13 cellular contexts compared by ENCODE assay signal in the genomic region with DNA sequence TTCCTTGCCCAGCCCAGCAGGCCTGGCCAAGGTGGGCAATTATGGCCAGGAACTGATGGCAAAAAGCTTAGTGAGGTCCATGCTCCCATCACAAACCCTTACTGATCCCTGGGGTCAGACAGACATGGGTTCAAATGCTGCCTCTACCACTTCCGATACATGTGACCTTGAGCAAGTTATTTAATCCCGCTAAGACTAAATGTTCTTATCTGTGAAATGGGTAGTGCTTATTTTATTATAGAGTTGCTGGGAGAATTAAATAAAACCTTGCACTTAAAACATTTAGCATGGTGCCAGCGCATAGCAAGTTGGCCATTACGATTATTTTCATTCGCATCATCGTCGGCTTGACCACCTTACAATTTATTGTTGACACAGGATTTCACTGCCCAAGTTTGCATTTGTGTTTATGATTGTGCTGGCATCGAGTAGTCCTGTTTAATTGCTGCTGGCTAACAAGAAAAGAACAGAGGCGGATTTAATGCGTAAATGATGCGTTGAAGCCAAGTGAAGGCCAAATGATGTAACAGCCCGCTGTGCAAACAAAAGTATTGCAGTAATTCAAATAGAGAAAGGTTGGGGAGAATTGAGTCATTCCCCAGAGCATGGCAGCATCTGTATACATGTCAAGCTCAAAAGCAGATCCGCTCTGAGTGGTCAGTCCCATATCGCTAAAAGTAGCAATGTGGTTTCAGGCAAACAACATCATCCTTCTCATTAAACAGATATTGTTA. TPM values are rescaled to one million over a fixed set of nuclear protein-coding genes. Genes with fewer than 3 reads are reported as not detected.
DNase-seq lines count a peak whose midpoint lies in the region; ATAC-seq, FAIRE-seq and TF ChIP-seq lines count a peak whose summit lies in the region.
"Had no signal": no experiment of that assay in that cellular context is flagged by ENCODE, and none has a peak within 500 bp of the region (broad histone marks: within the 10 kb centered on the region; RNA-seq: fewer than 3 reads in every experiment).

No MANE protein-coding gene starts in this region.

- H3K9me3 ChIP-seq in mammary epithelial cell (replicated peaks; ENCODE audit: insufficient read depth, low read length) (no peaks in the 10 kb centered on the region), K562 (replicated peaks; ENCODE audit: control insufficient read depth, insufficient read depth, low read depth, low read length) (no peaks in the 10 kb centered on the region)
- H3K9me3 ChIP-seq: suprapubic skin had no signal

- WGBS in mammary epithelial cell (ENCODE audit: low coverage, missing lambda C conversion rate) = 79% methylated on average over 14 of the region's 14 CpGs
- 88% methylated on average over 14 of the region's 14 CpGs for WGBS in K562 (ENCODE audit: insufficient coverage, low coverage, missing lambda C conversion rate)

- intact Hi-C loops in MCF 10A (cut with micrococcal nuclease) (no loop called here), mammary epithelial cell (cut with micrococcal nuclease) (no loop called here), K562 (cut with micrococcal nuclease) (no loop called here)

- no peak overlapping the region for H3K4me2 ChIP-seq in mammary epithelial cell (ENCODE audit: insufficient read depth, low read depth, low read length)
- no peak overlapping the region for H3K4me2 ChIP-seq in K562 (ENCODE audit: insufficient read depth, low read length)

- DNase-seq in MCF 10A (ENCODE audit: unreplicated experiment) (peak; percentile 86), mammary epithelial cell (no peak), NCI-H460 (ENCODE audit: extremely low read depth, low read depth) (peak; percentile 97), K562 (ENCODE audit: extremely low read depth in 1 of 4, low spot score in 3 of 4) (no peak), kidney glomerular epithelial cell (lab: John Stamatoyannopoulos, UW) (no peak), GM12892 (ENCODE audit: insufficient read length) (no peak)
- DNase-seq: activated CD8-positive, alpha-beta memory T cell treated with anti-CD3 and anti-CD28 coated beads, Interleukin-2, amount 10 ng/mL, durations not matched to agents 7 days and 5 days; endodermal cell; H7; retina had no signal

- no TSS peak for BruUV-seq in MCF 10A (replicated peaks; lab: Mats Ljungman, UMichigan)
- BruUV-seq in mammary epithelial cell (replicated peaks; lab: Mats Ljungman, UMichigan) = no TSS peak
- BruUV-seq in K562 (replicated peaks; lab: Mats Ljungman, UMichigan) = no TSS peak

- H3K9me3 Mint-ChIP-seq in MCF 10A (ENCODE audit: unreplicated experiment) = no peaks in the 10 kb centered on the region
- H3K9me3 Mint-ChIP-seq: endodermal cell had no signal

- no peaks in the 10 kb centered on the region for H4K20me1 ChIP-seq in mammary epithelial cell (ENCODE audit: insufficient read depth, low read length)
- no peaks in the 10 kb centered on the region for H4K20me1 ChIP-seq in K562 (replicated peaks; ENCODE audit: control insufficient read depth, insufficient read depth, low read length)

- H3K79me2 ChIP-seq in mammary epithelial cell (ENCODE audit: insufficient read depth, low read length) (no peaks in the 10 kb centered on the region), K562 (ENCODE audit: control insufficient read depth, insufficient read depth, low read length) (no peaks in the 10 kb centered on the region)

- dilution Hi-C loops in mammary epithelial cell (cut with HindIII; ENCODE audit: low sequenced_read_pairs) = no loop called here

- CTCF ChIA-PET in MCF 10A (lab: Yijun Ruan, JAX) (no interaction called here), mammary epithelial cell (lab: Charles Lee; ENCODE audit: low non-redundant PET) (no interaction called here), K562 (lab: Yijun Ruan, JAX; ENCODE audit: low intra/inter-chr PET ratio) (no interaction called here)

- ATAC-seq in K562 (no peak), GM21528 (IDR thresholded peaks at IDR 0.05; ENCODE audit: low FRiP score, unreplicated experiment) (no peak), GM18870 (IDR thresholded peaks at IDR 0.05; ENCODE audit: unreplicated experiment) (no peak)
- ATAC-seq: activated CD8-positive, alpha-beta memory T cell treated with anti-CD3 and anti-CD28 coated beads, Interleukin-2, amount 10 ng/mL, durations not matched to agents 7 days and 5 days had no signal

- H3K27me3 Mint-ChIP-seq in MCF 10A (ENCODE audit: insufficient read depth, unreplicated experiment) = no peaks in the 10 kb centered on the region
- H3K27me3 Mint-ChIP-seq: activated CD8-positive, alpha-beta memory T cell treated with anti-CD3 and anti-CD28 coated beads, Interleukin-2, amount 10 ng/mL, durations not matched to agents 7 days and 5 days had no signal

- no peak overlapping the region for H3K4me3 Mint-ChIP-seq in MCF 10A (ENCODE audit: unreplicated experiment)
- H3K4me3 Mint-ChIP-seq: activated CD8-positive, alpha-beta memory T cell treated with anti-CD3 and anti-CD28 coated beads, Interleukin-2, amount 10 ng/mL, durations not matched to agents 7 days and 5 days; endodermal cell had no signal

- H3K9me1 ChIP-seq in K562 (ENCODE audit: control insufficient read depth, insufficient read depth, low read length) = no peaks in the 10 kb centered on the region

- no peak for TF ChIP-seq RAD21 in K562 (CRISPR knock-in tag; conservative IDR thresholded peaks at IDR 0.05 in 1 of 2, IDR thresholded peaks at IDR 0.05 in 1 of 2)

- in situ Hi-C loops in mammary epithelial cell (cut with MboI; ENCODE audit: low sequenced_read_pairs in 2 of 2) = no loop called here
- in situ Hi-C loops in K562 (cut with MboI) = no loop called here

- H2AFZ ChIP-seq in mammary epithelial cell (ENCODE audit: low read depth, low read length) = no peak overlapping the region
- no peak overlapping the region for H2AFZ ChIP-seq in K562 (ENCODE audit: low read depth, low read length)

- TF ChIP-seq EP300 in K562 (IDR thresholded peaks at IDR 0.05; ENCODE audit: low read length) = no peak

- TF ChIP-seq POLR2A in K562 (conservative IDR thresholded peaks at IDR 0.05) (no peak), GM12892 (IDR thresholded peaks at IDR 0.05; ENCODE audit: low read depth, low read length) (no peak)

- H3K4me3 ChIP-seq in mammary epithelial cell (replicated peaks in 1 of 3; ENCODE audit: insufficient read depth in 1 of 3, low read depth in 2 of 3, low read length in 3 of 3) (no peak overlapping the region), K562 (no peak overlapping the region)
- H3K4me3 ChIP-seq: suprapubic skin had no signal

- no peak for TF ChIP-seq CTCF in MCF 10A (IDR thresholded peaks at IDR 0.05; ENCODE audit: unreplicated experiment)
- no peak for TF ChIP-seq CTCF in mammary epithelial cell (conservative IDR thresholded peaks at IDR 0.05 in 1 of 2, IDR thresholded peaks at IDR 0.05 in 1 of 2; ENCODE audit: extremely low read depth in 1 of 2, insufficient read depth in 1 of 2, low read depth in 1 of 2, low read length in 2 of 2)
- no peak for TF ChIP-seq CTCF in K562 (IDR thresholded peaks at IDR 0.05 in 2 of 3, conservative IDR thresholded peaks at IDR 0.05 in 1 of 3; ENCODE audit: insufficient read depth in 2 of 3, low read depth in 1 of 3, low read length in 3 of 3)

- H3K27me3 ChIP-seq in mammary epithelial cell (ENCODE audit: insufficient read depth, low read length) (no peaks in the 10 kb centered on the region), K562 (ENCODE audit: control insufficient read depth in 2 of 2, insufficient read depth in 2 of 2, low read length in 2 of 2) (no peaks in the 10 kb centered on the region)
- H3K27me3 ChIP-seq: suprapubic skin had no signal

- peak; percentile 51 for FAIRE-seq in K562 (lab: Jason Lieb, UNC)
- no peak for FAIRE-seq in GM12892 (lab: Jason Lieb, UNC)

- peaks cover 6% of the 10 kb centered on the region for H3K36me3 Mint-ChIP-seq in MCF 10A (ENCODE audit: insufficient read depth, unreplicated experiment)

- POLR2A ChIA-PET in MCF 10A (lab: Yijun Ruan, JAX) = no interaction called here
- POLR2A ChIA-PET in K562 (lab: Yijun Ruan, JAX) = no interaction called here

- no peak overlapping the region for H3K27ac Mint-ChIP-seq in MCF 10A (ENCODE audit: low read depth, unreplicated experiment)
- H3K27ac Mint-ChIP-seq: activated CD8-positive, alpha-beta memory T cell treated with anti-CD3 and anti-CD28 coated beads, Interleukin-2, amount 10 ng/mL, durations not matched to agents 7 days and 5 days; endodermal cell had no signal

- H3K9ac ChIP-seq in mammary epithelial cell (ENCODE audit: insufficient read depth, low read length) = no peak overlapping the region
- no peak overlapping the region for H3K9ac ChIP-seq in K562 (ENCODE audit: insufficient read depth in 1 of 2, low read depth in 2 of 2, low read length in 2 of 2)

- H3K4me1 ChIP-seq in mammary epithelial cell (ENCODE audit: insufficient read depth, low read length) (peaks cover 13% of the 10 kb centered on the region), K562 (replicated peaks in 1 of 2; ENCODE audit: control insufficient read depth in 2 of 2, insufficient read depth in 2 of 2, low read length in 2 of 2) (peaks cover 24 to 32% of the 10 kb centered on the region in 2 experiments)

- H3K4me1 Mint-ChIP-seq in MCF 10A (ENCODE audit: insufficient read depth, unreplicated experiment) = peaks cover 18% of the 10 kb centered on the region

- H3K36me3 ChIP-seq in mammary epithelial cell (ENCODE audit: insufficient read depth, low read length) (no peaks in the 10 kb centered on the region), K562 (ENCODE audit: control insufficient read depth, insufficient read depth, low read length) (no peaks in the 10 kb centered on the region)
- H3K36me3 ChIP-seq: suprapubic skin had no signal

- H3K27ac ChIP-seq in mammary epithelial cell (ENCODE audit: insufficient read depth, low read depth, low read length) = no peak overlapping the region
- H3K27ac ChIP-seq in K562 (ENCODE audit: extremely low read depth, low read depth, low read length) = no peak overlapping the region
- H3K27ac ChIP-seq: suprapubic skin had no signal

RNA-seq across cellular contexts. Expression of gene FURIN, which starts 7.3 kb away (rescaled TPM):
- total RNA-seq in MCF 10A (2022) = 48.8 and 49.4 TPM in 2 replicates
- 10 to 100 TPM; 49.6 to 50.3 TPM for total RNA-seq in mammary epithelial cell
- 37.0 TPM for polyA plus RNA-seq in mammary epithelial cell
- 44.6 TPM for polyA minus RNA-seq in mammary epithelial cell
- 29.0 and 37.7 TPM in 2 replicates for total RNA-seq in NCI-H460 (2014; rRNA removed; shearing (Covaris generic))
- 19.5 and 22.4 TPM in 2 replicates for polyA plus RNA-seq in NCI-H460 (2014; cell fraction: nucleus; rRNA removed)
- 29.3 and 88.9 TPM in 2 replicates for total RNA-seq in K562 (2011; cell fraction: chromatin; rRNA removed; ENCODE audit: low replicate concordance)
- total RNA-seq in K562 (2011; cell fraction: nucleolus; rRNA removed) = 101 and 110 TPM in 2 replicates
- total RNA-seq in K562 (2011; cell fraction: nucleoplasm; rRNA removed) = 63.1 TPM in 2 replicates
- total RNA-seq in K562 (2014; rRNA removed) = 49.9 and 69.9 TPM in 2 replicates
- total RNA-seq in K562 (2014; rRNA removed; fragmentation: Illumina TruSeq; extraction: Trizol) = 10.0 and 11.7 TPM in 2 replicates
- total RNA-seq in K562 (2015; rRNA removed; fragmentation: Illumina TruSeq; extraction: Trizol) = 34.8 and 36.0 TPM in 2 replicates
- total RNA-seq in K562 (2021) = 93.5 and 99.9 TPM in 2 replicates
- polyA plus RNA-seq in K562 (2011; rRNA removed) = 22.4 and 30.8 TPM in 2 replicates
- polyA plus RNA-seq in K562 (2011; cell fraction: cytosol; rRNA removed) = 31.2 and 60.1 TPM in 2 replicates
- polyA plus RNA-seq in K562 (2011; cell fraction: nucleus; rRNA removed) = 42.7 and 71.3 TPM in 2 replicates
- polyA plus RNA-seq in K562 (2012) = 74.8 and 95.4 TPM in 2 replicates
- polyA plus RNA-seq in K562 (2014; fragmentation: Illumina TruSeq; extraction: Trizol) = 36.4 and 61.7 TPM in 2 replicates
- polyA plus RNA-seq in K562 (2014; fragmentation: Nextera tagmentation; extraction: Ambion mirVana) = 1 to 10 TPM in 1 of 2 experiments, under 1 TPM in 1; 0.92 to 1.1 TPM
- polyA plus RNA-seq in K562 (2014; rRNA removed) = 49.1 and 50.3 TPM in 2 replicates
- polyA minus RNA-seq in K562 (2011; rRNA and poly(A)+ RNA removed) = 12.3 and 17.9 TPM in 2 replicates
- polyA minus RNA-seq in K562 (2011; cell fraction: cytosol; rRNA and poly(A)+ RNA removed) = 47.5 and 65.9 TPM in 2 replicates
- polyA minus RNA-seq in K562 (2011; cell fraction: nucleus; rRNA and poly(A)+ RNA removed) = 24.6 and 32.0 TPM in 2 replicates
- 12.6 TPM for polyA plus RNA-seq in GM12892 (2012; ENCODE audit: missing spikeins)

RNA-seq across cellular contexts. Expression of gene FES, which starts 23.2 kb away (rescaled TPM):
- total RNA-seq in MCF 10A (2022) (0.32 and 0.91 TPM in 2 replicates), mammary epithelial cell (1 to 10 TPM in 1 of 2 donors, not detected in 1; 2.8 TPM), K562 (2014; rRNA removed) (0.86 and 1.6 TPM in 2 replicates), K562 (2014; rRNA removed; fragmentation: Illumina TruSeq; extraction: Trizol) (0.73 and 1.1 TPM in 2 replicates), K562 (2015; rRNA removed; fragmentation: Illumina TruSeq; extraction: Trizol) (0.72 and 1.1 TPM in 2 replicates), K562 (2021) (1.3 and 2.6 TPM in 2 replicates)
- polyA plus RNA-seq in mammary epithelial cell (not detected), K562 (2011; rRNA removed) (0.38 and 1.0 TPM in 2 replicates), K562 (2014; fragmentation: Illumina TruSeq; extraction: Trizol) (0.55 and 0.66 TPM in 2 replicates), K562 (2014; fragmentation: Nextera tagmentation; extraction: Ambion mirVana) (under 1 TPM; 0.82 to 0.91 TPM), K562 (2014; rRNA removed) (0.78 and 2.5 TPM in 2 replicates)
- polyA minus RNA-seq in mammary epithelial cell = not detected
- total RNA-seq in NCI-H460 (2014; rRNA removed; shearing (Covaris generic)) = 0.59 TPM in 1 of 2 replicates, not detected in the other
- not detected in 2 replicates for polyA plus RNA-seq in NCI-H460 (2014; cell fraction: nucleus; rRNA removed)
- total RNA-seq in K562 (2011; cell fraction: chromatin; rRNA removed; ENCODE audit: low replicate concordance) = 3.7 and 18.5 TPM in 2 replicates
- total RNA-seq in K562 (2011; cell fraction: nucleolus; rRNA removed) = 5.1 and 10.8 TPM in 2 replicates
- 3.3 and 6.0 TPM in 2 replicates for total RNA-seq in K562 (2011; cell fraction: nucleoplasm; rRNA removed)
- 0.83 and 1.2 TPM in 2 replicates for polyA plus RNA-seq in K562 (2011; cell fraction: cytosol; rRNA removed)
- polyA plus RNA-seq in K562 (2011; cell fraction: nucleus; rRNA removed) = 4.8 and 6.6 TPM in 2 replicates
- 1.1 and 2.8 TPM in 2 replicates for polyA plus RNA-seq in K562 (2012)
- polyA minus RNA-seq in K562 (2011; rRNA and poly(A)+ RNA removed) = 0.14 and 0.45 TPM in 2 replicates
- polyA minus RNA-seq in K562 (2011; cell fraction: cytosol; rRNA and poly(A)+ RNA removed) = 0.86 and 2.5 TPM in 2 replicates
- 4.0 and 4.3 TPM in 2 replicates for polyA minus RNA-seq in K562 (2011; cell fraction: nucleus; rRNA and poly(A)+ RNA removed)
- 1.3 TPM for polyA plus RNA-seq in GM12892 (2012; ENCODE audit: missing spikeins)

RNA-seq across cellular contexts. Expression of gene MAN2A2, which starts 42.0 kb away (rescaled TPM):
- 42.1 and 42.4 TPM in 2 replicates for total RNA-seq in MCF 10A (2022)
- 10 to 100 TPM; 11.5 to 12.5 TPM for total RNA-seq in mammary epithelial cell
- 8.7 TPM for polyA plus RNA-seq in mammary epithelial cell
- 46.6 TPM for polyA minus RNA-seq in mammary epithelial cell
- 15.7 and 19.9 TPM in 2 replicates for total RNA-seq in NCI-H460 (2014; rRNA removed; shearing (Covaris generic))
- 48.6 and 59.5 TPM in 2 replicates for polyA plus RNA-seq in NCI-H460 (2014; cell fraction: nucleus; rRNA removed)
- 447 and 1,128 TPM in 2 replicates for total RNA-seq in K562 (2011; cell fraction: chromatin; rRNA removed; ENCODE audit: low replicate concordance)
- total RNA-seq in K562 (2011; cell fraction: nucleolus; rRNA removed) = 692 and 704 TPM in 2 replicates
- 460 and 506 TPM in 2 replicates for total RNA-seq in K562 (2011; cell fraction: nucleoplasm; rRNA removed)
- total RNA-seq in K562 (2014; rRNA removed) = 35.0 and 53.7 TPM in 2 replicates
- 20.6 and 25.0 TPM in 2 replicates for total RNA-seq in K562 (2014; rRNA removed; fragmentation: Illumina TruSeq; extraction: Trizol)
- total RNA-seq in K562 (2015; rRNA removed; fragmentation: Illumina TruSeq; extraction: Trizol) = 43.3 and 43.4 TPM in 2 replicates
- 116 and 151 TPM in 2 replicates for total RNA-seq in K562 (2021)
- polyA plus RNA-seq in K562 (2011; rRNA removed) = 71.7 and 195 TPM in 2 replicates
- 119 and 133 TPM in 2 replicates for polyA plus RNA-seq in K562 (2011; cell fraction: cytosol; rRNA removed)
- polyA plus RNA-seq in K562 (2011; cell fraction: nucleus; rRNA removed) = 1,870 and 1,995 TPM in 2 replicates
- polyA plus RNA-seq in K562 (2012) = 92.0 and 210 TPM in 2 replicates
- polyA plus RNA-seq in K562 (2014; fragmentation: Illumina TruSeq; extraction: Trizol) = 130 and 131 TPM in 2 replicates
- 10 to 100 TPM in 1 of 2 experiments, 1 to 10 TPM in 1; 7.3 to 13.7 TPM for polyA plus RNA-seq in K562 (2014; fragmentation: Nextera tagmentation; extraction: Ambion mirVana)
- 114 and 121 TPM in 2 replicates for polyA plus RNA-seq in K562 (2014; rRNA removed)
- polyA minus RNA-seq in K562 (2011; rRNA and poly(A)+ RNA removed) = 30.7 and 41.4 TPM in 2 replicates
- 71.5 and 84.4 TPM in 2 replicates for polyA minus RNA-seq in K562 (2011; cell fraction: cytosol; rRNA and poly(A)+ RNA removed)
- polyA minus RNA-seq in K562 (2011; cell fraction: nucleus; rRNA and poly(A)+ RNA removed) = 264 and 379 TPM in 2 replicates
- 35.7 TPM for polyA plus RNA-seq in GM12892 (2012; ENCODE audit: missing spikeins)

Comparison
In these comparisons a context has a peak if more than half of its experiments do, and no peak if none do; other contexts are left out.
1. DNase-seq: peak in MCF 10A (single experiment) and NCI-H460 (single experiment); none in mammary epithelial cell (single experiment), K562 (0 of 4), kidney glomerular epithelial cell (single experiment) and GM12892 (single experiment).